24 cellular contexts compared by ENCODE assay signal in the genomic region with DNA sequence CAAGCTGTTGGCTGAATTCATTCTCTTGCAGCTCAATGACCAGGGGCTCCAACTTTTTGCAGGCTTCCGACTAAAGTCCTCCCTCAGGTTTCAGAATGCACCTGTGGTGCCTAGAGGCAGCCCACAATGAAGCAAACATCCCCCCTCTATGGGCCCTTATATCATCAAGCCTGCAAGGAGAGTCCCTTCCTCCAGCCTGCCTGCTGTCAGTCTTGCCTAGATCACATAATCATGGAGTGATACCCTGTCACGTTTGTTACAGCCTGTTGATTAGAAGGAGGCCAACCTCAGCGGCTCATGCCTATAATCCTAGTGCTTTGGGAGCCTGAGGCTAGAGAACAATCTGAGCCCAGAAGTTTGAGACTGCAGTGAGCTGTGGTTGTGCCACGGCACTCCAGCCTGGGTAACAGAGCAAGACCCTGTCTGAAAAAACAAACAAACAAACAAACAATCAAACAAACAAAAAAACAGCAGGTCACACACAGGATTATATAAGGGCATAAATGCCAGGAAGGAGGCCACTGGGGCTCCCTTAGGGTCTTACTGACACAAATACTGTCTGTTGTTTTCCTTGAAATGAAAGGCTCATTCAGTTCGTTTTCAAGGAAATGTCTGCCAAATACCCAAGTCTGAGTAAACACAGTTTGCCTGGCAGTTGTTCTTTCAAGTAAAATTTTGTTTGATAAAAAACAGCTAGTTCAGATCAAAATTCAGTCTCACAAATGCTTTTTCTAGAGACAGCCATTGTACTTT.
DNase-seq lines count a peak whose midpoint lies in the region; TF ChIP-seq lines count a peak whose summit lies in the region.
"Had no signal": no experiment of that assay in that cellular context is flagged by ENCODE, and none has a peak within 500 bp of the region (broad histone marks: within the 10 kb centered on the region; RNA-seq: fewer than 3 reads in every experiment).

No MANE protein-coding gene starts in this region.

- peak overlapping the region; percentile 53 for H3K27ac ChIP-seq in layer of hippocampus (ENCODE audit: low read depth, low read length)
- H3K27ac ChIP-seq: foreskin keratinocyte, neutrophil, thyroid gland had no signal

- DNase-seq in NCI-H2107 treated with DMSO at 0.1 percent for 48 hours (lab: John Stamatoyannopoulos, UW; ENCODE audit: unreplicated experiment) (peak; percentile 5), NCI-H2107 (lab: John Stamatoyannopoulos, UW) (no peak), cerebellar cortex (ENCODE audit: low spot score) (peak; percentile 0), superior temporal gyrus (ENCODE audit: extremely low spot score) (peak; percentile 34), nephron progenitor cell (no peak), GM13976 (ENCODE audit: low spot score) (no peak), erythroblast (lab: John Stamatoyannopoulos, UW) (no peak)
- DNase-seq: activated CD4-positive, alpha-beta T cell treated with anti-CD3 and anti-CD28 coated beads, Interleukin-2, amount 10 ng/mL, durations not matched to agents 7 days and 5 days; activated naive CD4-positive, alpha-beta T cell treated with anti-CD3 and anti-CD28 coated beads for 36 hours; activated T-cell treated with anti-CD3 and anti-CD28 coated beads, Interleukin-2, amount 50 U/mL, for 72 hours; CD4-positive, alpha-beta T cell; effector CD8-positive, alpha-beta T cell; foreskin keratinocyte; KBM-7; left cardiac atrium; MG63; NCI-H1417 treated with DMSO at 0.1 percent for 48 hours; NCI-H2081 treated with DMSO at 0.1 percent for 48 hours; Right ventricle myocardium superior; thyroid gland had no signal

- no peaks in the 10 kb centered on the region for H3K36me3 Mint-ChIP-seq in nephron progenitor cell (ENCODE audit: low read depth)
- H3K36me3 Mint-ChIP-seq: memory B cell had no signal

- no peaks in the 10 kb centered on the region for H3K27me3 ChIP-seq in layer of hippocampus (ENCODE audit: control insufficient read depth, insufficient read depth, low read length)
- H3K27me3 ChIP-seq: foreskin keratinocyte, thyroid gland had no signal

- TF ChIP-seq CTCF in nephron progenitor cell (IDR thresholded peaks at IDR 0.05) (no peak), GM13976 (IDR thresholded peaks at IDR 0.05; ENCODE audit: borderline replicate concordance, control extremely low read depth, extremely low read depth, insufficient read depth, missing control alignments) (no peak)

- H3K4me1 Mint-ChIP-seq in nephron progenitor cell, result peaks cover 9% of the 10 kb centered on the region
- H3K4me1 Mint-ChIP-seq: activated CD4-positive, alpha-beta T cell treated with anti-CD3 and anti-CD28 coated beads, Interleukin-2, amount 10 ng/mL, durations not matched to agents 7 days and 5 days; memory B cell had no signal

- H3K4me3 Mint-ChIP-seq in nephron progenitor cell, result no peak overlapping the region
- H3K4me3 Mint-ChIP-seq: activated CD4-positive, alpha-beta T cell treated with anti-CD3 and anti-CD28 coated beads, Interleukin-2, amount 10 ng/mL, durations not matched to agents 7 days and 5 days; activated naive CD4-positive, alpha-beta T cell treated with anti-CD3 and anti-CD28 coated beads for 36 hours; activated T-cell treated with anti-CD3 and anti-CD28 coated beads, Interleukin-2, amount 50 U/mL, for 72 hours; CD4-positive, alpha-beta T cell; memory B cell; stimulated activated naive CD8-positive, alpha-beta T cell treated with anti-CD3 and anti-CD28 coated beads, Interleukin-15, Interleukin-2, amounts not matched to agents 100 ng/mL and 50 ng/mL, for 24 hours had no signal

- TF ChIP-seq POLR2A in erythroblast (IDR thresholded peaks at IDR 0.05; ENCODE audit: low read length), result no peak

- in situ Hi-C loops in GM13976 (cut with MboI; ENCODE audit: low sequenced_read_pairs, unreplicated experiment), result no loop called here

- no peak overlapping the region for H3K27ac Mint-ChIP-seq in nephron progenitor cell
- H3K27ac Mint-ChIP-seq: activated CD4-positive, alpha-beta T cell treated with anti-CD3 and anti-CD28 coated beads, Interleukin-2, amount 10 ng/mL, durations not matched to agents 7 days and 5 days; activated naive CD4-positive, alpha-beta T cell treated with anti-CD3 and anti-CD28 coated beads for 36 hours; activated T-cell treated with anti-CD3 and anti-CD28 coated beads, Interleukin-2, amount 50 U/mL, for 72 hours; CD4-positive, alpha-beta T cell; memory B cell; stimulated activated naive CD8-positive, alpha-beta T cell treated with anti-CD3 and anti-CD28 coated beads, Interleukin-15, Interleukin-2, amounts not matched to agents 100 ng/mL and 50 ng/mL, for 24 hours had no signal

- peaks cover 36% of the 10 kb centered on the region for H3K9me3 Mint-ChIP-seq in nephron progenitor cell
- H3K9me3 Mint-ChIP-seq: activated CD4-positive, alpha-beta T cell treated with anti-CD3 and anti-CD28 coated beads, Interleukin-2, amount 10 ng/mL, durations not matched to agents 7 days and 5 days; CD4-positive, alpha-beta T cell; stimulated activated naive CD8-positive, alpha-beta T cell treated with anti-CD3 and anti-CD28 coated beads, Interleukin-15, Interleukin-2, amounts not matched to agents 100 ng/mL and 50 ng/mL, for 24 hours had no signal

- peaks cover 12% of the 10 kb centered on the region for H3K27me3 Mint-ChIP-seq in nephron progenitor cell (ENCODE audit: low read depth, poor library complexity)

Comparison
In these comparisons a context has a peak if more than half of its experiments do, and no peak if none do; other contexts are left out.
1. DNase-seq: peak in NCI-H2107 treated with DMSO at 0.1 percent for 48 hours (single experiment), cerebellar cortex (single experiment) and superior temporal gyrus (single experiment); none in NCI-H2107 (single experiment), nephron progenitor cell (single experiment), GM13976 (single experiment) and erythroblast (0 of 2).